ENCODE assay signal across 8 cellular contexts in the genomic region with DNA sequence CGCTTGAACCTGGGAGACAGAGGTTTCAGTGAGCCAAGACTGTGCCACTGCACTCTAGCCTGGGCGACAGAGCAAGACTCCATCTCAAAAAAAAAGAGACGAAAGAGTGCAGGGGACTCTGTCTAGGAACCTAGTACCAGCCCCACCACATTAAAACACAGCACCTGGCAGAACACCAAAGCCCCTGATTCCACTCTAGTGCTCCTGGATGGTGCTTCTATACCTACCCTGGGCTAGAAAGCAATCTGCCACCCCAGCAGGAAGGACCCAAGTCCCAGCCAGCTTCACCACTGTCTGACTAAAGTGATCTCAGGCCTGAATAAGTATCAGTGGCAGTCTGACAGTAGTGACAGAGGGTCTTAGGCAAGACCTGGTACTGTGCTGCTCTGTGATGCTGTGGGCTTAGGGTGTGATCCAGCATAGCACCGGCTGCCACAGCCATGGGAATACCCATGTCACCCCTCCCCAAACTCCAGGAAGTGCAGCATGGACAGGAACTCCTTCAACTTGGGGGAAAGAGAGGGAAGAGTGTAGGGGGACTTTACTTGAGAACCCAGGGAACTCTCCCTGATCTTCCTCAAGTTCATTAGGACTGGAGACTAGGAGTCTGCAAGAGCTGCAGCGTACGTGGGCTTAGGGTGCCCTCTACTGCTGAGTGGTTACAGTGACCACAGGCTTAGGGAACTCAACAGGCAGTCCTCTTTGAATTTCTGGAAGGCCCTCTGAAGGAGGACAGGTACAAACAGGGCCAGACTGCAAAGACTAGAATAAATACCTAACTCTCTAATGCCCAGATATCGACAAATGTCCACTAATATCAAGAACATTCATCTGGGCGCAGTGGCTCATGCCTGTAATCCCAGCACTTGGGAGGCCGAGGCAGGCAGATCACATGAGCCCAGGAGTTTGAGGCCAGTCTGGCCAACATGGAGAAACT. TPM values are rescaled to one million over a fixed set of nuclear protein-coding genes. Genes with fewer than 3 reads are reported as not detected.
DNase-seq lines count a peak whose midpoint lies in the region; ATAC-seq and TF ChIP-seq lines count a peak whose summit lies in the region.

No MANE protein-coding gene starts in this region.

- ATAC-seq in HG02798 (IDR thresholded peaks at IDR 0.05; ENCODE audit: poor library complexity, unreplicated experiment) (peak; percentile 41), GM21447 (IDR thresholded peaks at IDR 0.05; ENCODE audit: unreplicated experiment) (no peak)

- H3K27me3 Mint-ChIP-seq in mesothelial cell of epicardium (ENCODE audit: low read depth), result peaks cover 11% of the 10 kb centered on the region

- H3K27ac Mint-ChIP-seq in mesothelial cell of epicardium, result no peak overlapping the region

- no peak overlapping the region for H3K4me3 Mint-ChIP-seq in mesothelial cell of epicardium

- DNase-seq in COLO668 (lab: John Stamatoyannopoulos, UW; ENCODE audit: unreplicated experiment), result peak; percentile 65
- DNase-seq in NCI-H69 (lab: John Stamatoyannopoulos, UW), result peak; percentile 88
- peak; percentile 56 for DNase-seq in activated CD4-positive, alpha-beta T cell treated with anti-CD3 and anti-CD28 coated beads, Interleukin-2, amount 50 U/mL, for 1 hour
- peak; percentile 22 for DNase-seq in effector CD4-positive, alpha-beta T cell
- peak; percentile 30 to 66 for DNase-seq in mesothelial cell of epicardium (ENCODE audit: low spot score in 2 of 2, unreplicated experiment in 2 of 2)
- peak; percentile 10 for DNase-seq in stimulated activated CD8-positive, alpha-beta memory T cell treated with anti-CD3 and anti-CD28 coated beads, Interleukin-7, amount 100 ng/mL, for 24 hours (ENCODE audit: low read depth)

- H3K36me3 Mint-ChIP-seq in mesothelial cell of epicardium, result peaks cover 5% of the 10 kb centered on the region

- H3K4me1 Mint-ChIP-seq in mesothelial cell of epicardium, result no peaks in the 10 kb centered on the region

- peaks cover 16% of the 10 kb centered on the region for H3K9me3 Mint-ChIP-seq in mesothelial cell of epicardium

- no peak for TF ChIP-seq CTCF in mesothelial cell of epicardium (IDR thresholded peaks at IDR 0.05; ENCODE audit: unreplicated experiment)

RNA-seq across cellular contexts. Expression of gene RNF43, which starts 30.0 kb away (rescaled TPM):
- total RNA-seq in mesothelial cell of epicardium, result 38.7 to 40.3 TPM (median 39.0 TPM) in 3 replicates

RNA-seq across cellular contexts. Expression of gene HSF5, which starts 40.9 kb away (rescaled TPM):
- 0.05 to 0.09 TPM in 2 of 3 replicates, not detected in the other for total RNA-seq in mesothelial cell of epicardium

Comparison
In these comparisons a context has a peak if more than half of its experiments do, and no peak if none do; other contexts are left out.
1. DNase-seq: peak in every context shown above with its lines; median percentile 88 in NCI-H69; 65 in COLO668; 56 in activated CD4-positive, alpha-beta T cell treated with anti-CD3 and anti-CD28 coated beads, Interleukin-2, amount 50 U/mL, for 1 hour; 48 in mesothelial cell of epicardium; 22 in effector CD4-positive, alpha-beta T cell; 10 in stimulated activated CD8-positive, alpha-beta memory T cell treated with anti-CD3 and anti-CD28 coated beads, Interleukin-7, amount 100 ng/mL, for 24 hours.